In the genomic region with DNA sequence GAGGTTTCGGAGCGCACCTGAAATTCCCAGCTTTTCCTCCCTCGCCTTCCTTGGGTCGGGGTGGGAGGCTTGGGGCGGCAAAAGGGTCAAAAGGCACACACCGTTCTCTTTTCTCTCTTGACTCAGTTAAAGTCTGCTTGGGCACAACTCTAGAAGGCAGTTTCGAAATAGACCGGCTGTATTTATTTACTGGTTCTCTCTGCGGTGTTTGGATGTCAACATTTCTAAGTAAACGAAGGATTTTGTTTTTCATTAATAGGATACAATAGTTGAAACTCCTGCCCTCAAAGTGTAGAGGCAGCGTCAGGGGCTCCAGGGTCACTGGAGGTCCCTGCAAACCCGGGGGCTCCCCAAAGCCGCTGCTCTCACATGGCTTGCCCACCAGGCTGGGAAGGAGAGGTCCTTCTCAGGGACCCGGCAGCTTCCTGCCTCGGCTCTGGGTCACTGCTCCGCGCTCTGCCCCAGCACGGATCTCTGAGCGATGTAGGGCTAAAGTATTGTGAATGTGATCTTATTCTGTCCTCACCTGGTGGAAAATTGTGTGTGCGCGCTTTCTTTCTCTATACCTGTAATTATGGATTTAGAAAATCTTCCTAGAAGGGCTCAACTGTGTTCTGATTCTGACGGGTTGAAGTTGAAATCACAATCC, we compare ENCODE assay signal across 1 cellular context.
TF ChIP-seq lines count a peak whose summit lies in the region.

No MANE protein-coding gene starts in this region.

TF ChIP-seq in GM23338, 12 proteins besides CTCF, POLR2A, EP300 and RAD21 (continued from another document):
- no peak for TF ChIP-seq ZNF462 (CRISPR knock-in tag; IDR thresholded peaks at IDR 0.05)
- TF ChIP-seq EZH2phosphoT487 (IDR thresholded peaks at IDR 0.05; ENCODE audit: unreplicated experiment), result no peak
- TF ChIP-seq CREB1 (CRISPR knock-in tag; IDR thresholded peaks at IDR 0.05; ENCODE audit: low read depth), result no peak
- no peak for TF ChIP-seq ZNF331 (CRISPR knock-in tag; IDR thresholded peaks at IDR 0.05; ENCODE audit: low read depth)
- no peak for TF ChIP-seq NANOG (IDR thresholded peaks at IDR 0.05; ENCODE audit: borderline replicate concordance)
